In the genomic region with DNA sequence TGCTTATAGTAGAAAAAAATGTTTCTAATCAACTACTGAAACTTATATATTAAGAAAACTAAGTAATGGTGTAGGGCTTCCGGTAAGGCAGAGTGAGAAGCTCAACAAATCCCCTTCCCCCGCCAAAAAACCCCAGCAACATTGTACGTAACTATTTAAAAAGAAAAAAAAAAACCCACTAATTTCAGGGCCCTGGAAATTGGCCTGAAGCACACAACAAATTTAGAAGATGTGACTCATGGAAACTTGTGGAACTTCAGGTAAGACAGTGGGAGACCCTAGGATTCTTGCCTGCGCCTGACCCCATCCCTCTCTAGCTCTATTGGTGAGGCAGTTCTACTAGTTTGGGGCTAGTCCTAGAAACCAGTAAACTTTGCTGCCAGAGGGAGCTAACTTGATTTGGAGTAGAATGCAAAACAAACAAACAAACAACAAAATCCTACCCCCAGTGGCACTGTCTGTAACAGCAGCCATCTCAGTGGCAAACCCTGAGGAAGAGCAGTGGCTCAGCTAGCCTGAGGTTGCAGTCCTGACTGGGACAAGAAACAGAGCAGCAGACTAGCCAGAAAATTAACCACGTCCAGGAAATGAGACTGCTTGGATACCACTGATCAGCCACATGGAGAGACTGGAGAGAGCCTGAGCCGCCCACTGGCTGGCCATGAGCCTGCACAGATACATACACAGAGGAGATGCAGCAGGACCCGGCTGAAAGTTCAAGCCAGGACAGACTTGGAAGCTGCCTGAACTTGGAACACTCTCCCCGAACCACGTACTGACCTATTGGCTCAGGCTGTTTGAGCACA, we compare ENCODE assay signal across 9 cellular contexts.
DNase-seq lines count a peak whose midpoint lies in the region; ATAC-seq and TF ChIP-seq lines count a peak whose summit lies in the region.
"Had no signal": no experiment of that assay in that cellular context is flagged by ENCODE, and none has a peak within 500 bp of the region (broad histone marks: within the 10 kb centered on the region; RNA-seq: fewer than 3 reads in every experiment).

No MANE protein-coding gene starts in this region.

- peak; percentile 61 for ATAC-seq in GM18868 (IDR thresholded peaks at IDR 0.05; ENCODE audit: unreplicated experiment)
- ATAC-seq in sciatic nerve = peak; percentile 75

- no peak for TF ChIP-seq POLR2A in NB4 (IDR thresholded peaks at IDR 0.05; ENCODE audit: extremely low read depth, insufficient read length)

- intact Hi-C loops in sciatic nerve (cut with DNase I) = no loop called here

- peak; percentile 3 for TF ChIP-seq CTCF in NB4 (IDR thresholded peaks at IDR 0.05; ENCODE audit: low read depth, low read length)
- peak; percentile 38 for TF ChIP-seq CTCF in fibroblast of villous mesenchyme (IDR thresholded peaks at IDR 0.05; ENCODE audit: insufficient read depth, low read depth, low read length)

- H3K4me3 ChIP-seq in NB4 (ENCODE audit: low read depth, low read length) = no peak overlapping the region
- no peak overlapping the region for H3K4me3 ChIP-seq in fibroblast of villous mesenchyme (ENCODE audit: low read depth, low read length)

- peak; percentile 10 for DNase-seq in NB4 (ENCODE audit: low read depth)
- peak; percentile 95 for DNase-seq in fibroblast of villous mesenchyme (ENCODE audit: low read depth)
- DNase-seq in sciatic nerve (ENCODE audit: low spot score) = no peak
- DNase-seq in NCI-H69 (lab: John Stamatoyannopoulos, UW) = no peak
- DNase-seq in Kasumi-1 (lab: John Stamatoyannopoulos, UW) = no peak
- DNase-seq in activated T-cell treated with anti-CD3 and anti-CD28 coated beads, Interleukin-2, amount 50 U/mL, for 1 hour = no peak
- no peak for DNase-seq in COR-L47 (lab: John Stamatoyannopoulos, UW)
- DNase-seq: stimulated activated CD8-positive, alpha-beta memory T cell treated with anti-CD3 and anti-CD28 coated beads, Interleukin-4, amount 100 ng/mL, for 48 hours had no signal

Comparison
In these comparisons a context has a peak if more than half of its experiments do, and no peak if none do; other contexts are left out.
1. DNase-seq: peak in NB4 (single experiment) and fibroblast of villous mesenchyme (single experiment); none in sciatic nerve (single experiment), NCI-H69 (single experiment), Kasumi-1 (0 of 2), activated T-cell treated with anti-CD3 and anti-CD28 coated beads, Interleukin-2, amount 50 U/mL, for 1 hour (single experiment) and COR-L47 (single experiment).